1 cellular context compared by ENCODE assay signal in the genomic region with DNA sequence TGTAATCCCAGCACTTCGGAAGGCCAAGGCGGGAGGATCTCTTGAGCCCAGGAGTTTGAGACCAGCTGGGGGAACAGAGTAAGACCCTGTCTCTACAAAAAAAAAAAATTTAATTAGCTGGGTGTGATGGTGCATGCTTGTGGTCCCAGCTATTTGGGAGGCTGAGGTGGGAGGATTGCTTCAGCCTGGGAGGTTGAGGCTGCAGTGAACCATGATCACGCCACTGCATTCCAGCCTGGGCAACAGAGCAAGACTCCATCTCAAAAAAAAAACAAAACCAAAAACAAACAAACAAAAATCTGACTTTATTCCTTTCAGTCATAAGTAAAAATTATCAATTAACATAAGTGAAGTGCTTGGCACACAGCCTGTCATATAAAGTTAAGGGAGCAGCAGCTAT. TPM values are rescaled to one million over a fixed set of nuclear protein-coding genes. Genes with fewer than 3 reads are reported as not detected.
"Had no signal": no experiment of that assay in that cellular context is flagged by ENCODE, and none has a peak within 500 bp of the region (broad histone marks: within the 10 kb centered on the region; RNA-seq: fewer than 3 reads in every experiment).

No MANE protein-coding gene starts in this region.

RNA-seq across cellular contexts. Expression of gene CTSF, which starts 38.2 kb away (rescaled TPM):
- total RNA-seq: chondrocyte had no signal
